In the genomic region with DNA sequence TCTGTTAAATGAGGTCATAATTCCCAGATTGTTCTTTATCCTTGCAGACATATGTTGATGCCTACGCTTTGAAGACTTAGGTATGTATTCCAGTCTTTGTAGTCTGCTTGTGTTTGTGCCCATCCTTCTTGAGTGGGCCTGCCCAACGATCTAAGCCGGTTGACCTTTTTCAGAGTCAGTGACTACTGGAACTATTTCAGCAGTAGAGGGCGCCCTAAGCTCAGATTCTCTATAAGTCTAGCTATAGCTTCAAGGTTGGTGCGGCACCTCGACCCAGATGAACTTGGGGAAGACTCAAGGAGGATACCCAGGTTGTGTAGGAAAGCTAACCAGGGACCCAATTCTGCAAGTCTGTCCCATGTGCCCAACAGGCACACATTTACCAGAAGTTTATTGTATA, we compare ENCODE assay signal across 1 cellular context.
TF ChIP-seq lines count a peak whose summit lies in the region.

No MANE protein-coding gene starts in this region.

TF ChIP-seq in GM23338, 12 proteins besides CTCF, POLR2A, EP300 and RAD21 (continued from another document):
- TF ChIP-seq, protein P1, sequence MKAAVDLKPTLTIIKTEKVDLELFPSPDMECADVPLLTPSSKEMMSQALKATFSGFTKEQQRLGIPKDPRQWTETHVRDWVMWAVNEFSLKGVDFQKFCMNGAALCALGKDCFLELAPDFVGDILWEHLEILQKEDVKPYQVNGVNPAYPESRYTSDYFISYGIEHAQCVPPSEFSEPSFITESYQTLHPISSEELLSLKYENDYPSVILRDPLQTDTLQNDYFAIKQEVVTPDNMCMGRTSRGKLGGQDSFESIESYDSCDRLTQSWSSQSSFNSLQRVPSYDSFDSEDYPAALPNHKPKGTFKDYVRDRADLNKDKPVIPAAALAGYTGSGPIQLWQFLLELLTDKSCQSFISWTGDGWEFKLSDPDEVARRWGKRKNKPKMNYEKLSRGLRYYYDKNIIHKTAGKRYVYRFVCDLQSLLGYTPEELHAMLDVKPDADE (IDR thresholded peaks at IDR 0.05) = no peak
- TF ChIP-seq, protein P2, sequence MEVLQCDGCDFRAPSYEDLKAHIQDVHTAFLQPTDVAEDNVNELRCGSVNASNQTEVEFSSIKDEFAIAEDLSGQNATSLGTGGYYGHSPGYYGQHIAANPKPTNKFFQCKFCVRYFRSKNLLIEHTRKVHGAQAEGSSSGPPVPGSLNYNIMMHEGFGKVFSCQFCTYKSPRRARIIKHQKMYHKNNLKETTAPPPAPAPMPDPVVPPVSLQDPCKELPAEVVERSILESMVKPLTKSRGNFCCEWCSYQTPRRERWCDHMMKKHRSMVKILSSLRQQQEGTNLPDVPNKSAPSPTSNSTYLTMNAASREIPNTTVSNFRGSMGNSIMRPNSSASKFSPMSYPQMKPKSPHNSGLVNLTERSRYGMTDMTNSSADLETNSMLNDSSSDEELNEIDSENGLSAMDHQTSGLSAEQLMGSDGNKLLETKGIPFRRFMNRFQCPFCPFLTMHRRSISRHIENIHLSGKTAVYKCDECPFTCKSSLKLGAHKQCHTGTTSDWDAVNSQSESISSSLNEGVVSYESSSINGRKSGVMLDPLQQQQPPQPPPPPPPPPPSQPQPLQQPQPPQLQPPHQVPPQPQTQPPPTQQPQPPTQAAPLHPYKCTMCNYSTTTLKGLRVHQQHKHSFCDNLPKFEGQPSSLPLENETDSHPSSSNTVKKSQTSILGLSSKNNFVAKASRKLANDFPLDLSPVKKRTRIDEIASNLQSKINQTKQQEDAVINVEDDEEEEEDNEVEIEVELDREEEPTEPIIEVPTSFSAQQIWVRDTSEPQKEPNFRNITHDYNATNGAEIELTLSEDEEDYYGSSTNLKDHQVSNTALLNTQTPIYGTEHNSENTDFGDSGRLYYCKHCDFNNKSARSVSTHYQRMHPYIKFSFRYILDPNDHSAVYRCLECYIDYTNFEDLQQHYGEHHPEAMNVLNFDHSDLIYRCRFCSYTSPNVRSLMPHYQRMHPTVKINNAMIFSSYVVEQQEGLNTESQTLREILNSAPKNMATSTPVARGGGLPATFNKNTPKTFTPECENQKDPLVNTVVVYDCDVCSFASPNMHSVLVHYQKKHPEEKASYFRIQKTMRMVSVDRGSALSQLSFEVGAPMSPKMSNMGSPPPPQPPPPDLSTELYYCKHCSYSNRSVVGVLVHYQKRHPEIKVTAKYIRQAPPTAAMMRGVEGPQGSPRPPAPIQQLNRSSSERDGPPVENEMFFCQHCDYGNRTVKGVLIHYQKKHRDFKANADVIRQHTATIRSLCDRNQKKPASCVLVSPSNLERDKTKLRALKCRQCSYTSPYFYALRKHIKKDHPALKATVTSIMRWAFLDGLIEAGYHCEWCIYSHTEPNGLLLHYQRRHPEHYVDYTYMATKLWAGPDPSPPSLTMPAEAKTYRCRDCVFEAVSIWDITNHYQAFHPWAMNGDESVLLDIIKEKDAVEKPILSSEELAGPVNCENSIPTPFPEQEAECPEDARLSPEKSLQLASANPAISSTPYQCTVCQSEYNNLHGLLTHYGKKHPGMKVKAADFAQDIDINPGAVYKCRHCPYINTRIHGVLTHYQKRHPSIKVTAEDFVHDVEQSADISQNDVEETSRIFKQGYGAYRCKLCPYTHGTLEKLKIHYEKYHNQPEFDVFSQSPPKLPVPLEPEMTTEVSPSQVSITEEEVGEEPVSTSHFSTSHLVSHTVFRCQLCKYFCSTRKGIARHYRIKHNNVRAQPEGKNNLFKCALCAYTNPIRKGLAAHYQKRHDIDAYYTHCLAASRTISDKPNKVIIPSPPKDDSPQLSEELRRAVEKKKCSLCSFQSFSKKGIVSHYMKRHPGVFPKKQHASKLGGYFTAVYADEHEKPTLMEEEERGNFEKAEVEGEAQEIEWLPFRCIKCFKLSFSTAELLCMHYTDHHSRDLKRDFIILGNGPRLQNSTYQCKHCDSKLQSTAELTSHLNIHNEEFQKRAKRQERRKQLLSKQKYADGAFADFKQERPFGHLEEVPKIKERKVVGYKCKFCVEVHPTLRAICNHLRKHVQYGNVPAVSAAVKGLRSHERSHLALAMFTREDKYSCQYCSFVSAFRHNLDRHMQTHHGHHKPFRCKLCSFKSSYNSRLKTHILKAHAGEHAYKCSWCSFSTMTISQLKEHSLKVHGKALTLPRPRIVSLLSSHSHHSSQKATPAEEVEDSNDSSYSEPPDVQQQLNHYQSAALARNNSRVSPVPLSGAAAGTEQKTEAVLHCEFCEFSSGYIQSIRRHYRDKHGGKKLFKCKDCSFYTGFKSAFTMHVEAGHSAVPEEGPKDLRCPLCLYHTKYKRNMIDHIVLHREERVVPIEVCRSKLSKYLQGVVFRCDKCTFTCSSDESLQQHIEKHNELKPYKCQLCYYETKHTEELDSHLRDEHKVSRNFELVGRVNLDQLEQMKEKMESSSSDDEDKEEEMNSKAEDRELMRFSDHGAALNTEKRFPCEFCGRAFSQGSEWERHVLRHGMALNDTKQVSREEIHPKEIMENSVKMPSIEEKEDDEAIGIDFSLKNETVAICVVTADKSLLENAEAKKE (CRISPR knock-in tag; IDR thresholded peaks at IDR 0.05) = no peak
- TF ChIP-seq EZH2phosphoT487 (IDR thresholded peaks at IDR 0.05; ENCODE audit: unreplicated experiment) (no peak), POLR2AphosphoS5 (IDR thresholded peaks at IDR 0.05; ENCODE audit: low read depth) (no peak), EZH2 (IDR thresholded peaks at IDR 0.05; ENCODE audit: low read depth, unreplicated experiment) (no peak), JUNB (IDR thresholded peaks at IDR 0.05; ENCODE audit: unreplicated experiment) (no peak), CREB1 (CRISPR knock-in tag; IDR thresholded peaks at IDR 0.05; ENCODE audit: low read depth) (no peak), NANOG (IDR thresholded peaks at IDR 0.05; ENCODE audit: borderline replicate concordance) (no peak), STAT1 (IDR thresholded peaks at IDR 0.05; ENCODE audit: unreplicated experiment) (no peak), ZNF331 (CRISPR knock-in tag; IDR thresholded peaks at IDR 0.05; ENCODE audit: low read depth) (no peak)
- TF ChIP-seq, protein P3, sequence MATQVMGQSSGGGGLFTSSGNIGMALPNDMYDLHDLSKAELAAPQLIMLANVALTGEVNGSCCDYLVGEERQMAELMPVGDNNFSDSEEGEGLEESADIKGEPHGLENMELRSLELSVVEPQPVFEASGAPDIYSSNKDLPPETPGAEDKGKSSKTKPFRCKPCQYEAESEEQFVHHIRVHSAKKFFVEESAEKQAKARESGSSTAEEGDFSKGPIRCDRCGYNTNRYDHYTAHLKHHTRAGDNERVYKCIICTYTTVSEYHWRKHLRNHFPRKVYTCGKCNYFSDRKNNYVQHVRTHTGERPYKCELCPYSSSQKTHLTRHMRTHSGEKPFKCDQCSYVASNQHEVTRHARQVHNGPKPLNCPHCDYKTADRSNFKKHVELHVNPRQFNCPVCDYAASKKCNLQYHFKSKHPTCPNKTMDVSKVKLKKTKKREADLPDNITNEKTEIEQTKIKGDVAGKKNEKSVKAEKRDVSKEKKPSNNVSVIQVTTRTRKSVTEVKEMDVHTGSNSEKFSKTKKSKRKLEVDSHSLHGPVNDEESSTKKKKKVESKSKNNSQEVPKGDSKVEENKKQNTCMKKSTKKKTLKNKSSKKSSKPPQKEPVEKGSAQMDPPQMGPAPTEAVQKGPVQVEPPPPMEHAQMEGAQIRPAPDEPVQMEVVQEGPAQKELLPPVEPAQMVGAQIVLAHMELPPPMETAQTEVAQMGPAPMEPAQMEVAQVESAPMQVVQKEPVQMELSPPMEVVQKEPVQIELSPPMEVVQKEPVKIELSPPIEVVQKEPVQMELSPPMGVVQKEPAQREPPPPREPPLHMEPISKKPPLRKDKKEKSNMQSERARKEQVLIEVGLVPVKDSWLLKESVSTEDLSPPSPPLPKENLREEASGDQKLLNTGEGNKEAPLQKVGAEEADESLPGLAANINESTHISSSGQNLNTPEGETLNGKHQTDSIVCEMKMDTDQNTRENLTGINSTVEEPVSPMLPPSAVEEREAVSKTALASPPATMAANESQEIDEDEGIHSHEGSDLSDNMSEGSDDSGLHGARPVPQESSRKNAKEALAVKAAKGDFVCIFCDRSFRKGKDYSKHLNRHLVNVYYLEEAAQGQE (IDR thresholded peaks at IDR 0.05; ENCODE audit: unreplicated experiment) = no peak
